8 cellular contexts compared by ENCODE assay signal in genomic region chr14:75514673-75515630, GRCh38. TPM values are rescaled to one million over a fixed set of nuclear protein-coding genes. Genes with fewer than 3 reads are reported as not detected.
DNase-seq lines count a peak whose midpoint lies in the region; ATAC-seq and TF ChIP-seq lines count a peak whose summit lies in the region.

No MANE protein-coding gene starts in this region.

- POLR2A ChIA-PET in activated CD4-positive, alpha-beta T cell treated with anti-CD3 and anti-CD28 coated beads, Interleukin-2, amount 10 ng/mL, durations not matched to agents 7 days and 5 days (lab: Charles Lee): interaction anchor here (0.6 kb wide), 1 partner anchor 645 kb away, joined by 4 read pairs; no protein-coding TSS in a partner anchor

- peaks cover 16% of the 10 kb centered on the region for H3K4me1 ChIP-seq in skeletal muscle satellite cell (ENCODE audit: control insufficient read depth, insufficient read depth, low read length)

- peaks cover 21% of the 10 kb centered on the region for H3K9me3 Mint-ChIP-seq in activated CD4-positive, alpha-beta T cell treated with anti-CD3 and anti-CD28 coated beads, Interleukin-2, amount 10 ng/mL, durations not matched to agents 7 days and 5 days

- peak; percentile 38 for DNase-seq in AG08395 (ENCODE audit: low spot score)
- peak; percentile 41 for DNase-seq in activated CD4-positive, alpha-beta T cell treated with anti-CD3 and anti-CD28 coated beads, Interleukin-2, amount 10 ng/mL, durations not matched to agents 7 days and 5 days
- peak; percentile 24 for DNase-seq in fibroblast of mammary gland (ENCODE audit: low read depth)
- DNase-seq in DMS79 (lab: John Stamatoyannopoulos, UW): no peak
- DNase-seq in NCI-H2196 treated with DMSO at 0.1 percent for 48 hours (lab: John Stamatoyannopoulos, UW; ENCODE audit: unreplicated experiment): no peak

- peak overlapping the region; percentile 89 for H3K4me2 ChIP-seq in skeletal muscle satellite cell (ENCODE audit: low read length)

- TF ChIP-seq POLR2A in GM19099 (IDR thresholded peaks at IDR 0.05; ENCODE audit: extremely low read depth, insufficient read length, low read depth): peak; percentile 47

- peak; percentile 49 for TF ChIP-seq CTCF in fibroblast of mammary gland (conservative IDR thresholded peaks at IDR 0.05; ENCODE audit: control insufficient read depth, insufficient read depth, low read depth, low read length)

- peak; percentile 40 for ATAC-seq in HG03280 (IDR thresholded peaks at IDR 0.05; ENCODE audit: unreplicated experiment)

- no peaks in the 10 kb centered on the region for H3K9me3 ChIP-seq in skeletal muscle satellite cell (replicated peaks; ENCODE audit: low read length)

- no peaks in the 10 kb centered on the region for H3K36me3 ChIP-seq in skeletal muscle satellite cell (ENCODE audit: insufficient read depth, low read length)

- H3K36me3 Mint-ChIP-seq in activated CD4-positive, alpha-beta T cell treated with anti-CD3 and anti-CD28 coated beads, Interleukin-2, amount 10 ng/mL, durations not matched to agents 7 days and 5 days (ENCODE audit: low read depth): peaks cover 15% of the 10 kb centered on the region

- H3K4me1 Mint-ChIP-seq in activated CD4-positive, alpha-beta T cell treated with anti-CD3 and anti-CD28 coated beads, Interleukin-2, amount 10 ng/mL, durations not matched to agents 7 days and 5 days: peaks cover 27% of the 10 kb centered on the region

- peak overlapping the region; percentile 47 for H3K9ac ChIP-seq in skeletal muscle satellite cell (ENCODE audit: low read depth, low read length)

- peak overlapping the region; percentile 91 for H3K27ac Mint-ChIP-seq in activated CD4-positive, alpha-beta T cell treated with anti-CD3 and anti-CD28 coated beads, Interleukin-2, amount 10 ng/mL, durations not matched to agents 7 days and 5 days

- H3K27me3 Mint-ChIP-seq in activated CD4-positive, alpha-beta T cell treated with anti-CD3 and anti-CD28 coated beads, Interleukin-2, amount 10 ng/mL, durations not matched to agents 7 days and 5 days: no peaks in the 10 kb centered on the region

- CTCF ChIA-PET in activated CD4-positive, alpha-beta T cell treated with anti-CD3 and anti-CD28 coated beads, Interleukin-2, amount 10 ng/mL, durations not matched to agents 7 days and 5 days (lab: Charles Lee): interaction anchor here (1.0 to 2.6 kb wide), 6 partner anchors 11 to 209 kb away, joined by 3 to 13 read pairs (median 7); no protein-coding TSS in a partner anchor

- peak overlapping the region; percentile 43 for H3K4me3 ChIP-seq in fibroblast of mammary gland (ENCODE audit: control insufficient read depth, low read depth, low read length)
- H3K4me3 ChIP-seq in skeletal muscle satellite cell (ENCODE audit: low read length): peak overlapping the region; percentile 56

- peak overlapping the region; percentile 70 for H3K4me3 Mint-ChIP-seq in activated CD4-positive, alpha-beta T cell treated with anti-CD3 and anti-CD28 coated beads, Interleukin-2, amount 10 ng/mL, durations not matched to agents 7 days and 5 days

- H3K27me3 ChIP-seq in skeletal muscle satellite cell (ENCODE audit: control insufficient read depth, insufficient read depth, low read length): peaks cover 4% of the 10 kb centered on the region

RNA-seq across cellular contexts. Expression of gene BATF, which starts 7.3 kb away (rescaled TPM):
- total RNA-seq in activated CD4-positive, alpha-beta T cell treated with anti-CD3 and anti-CD28 coated beads, Interleukin-2, amount 10 ng/mL, durations not matched to agents 7 days and 5 days: 10 to 100 TPM; 39.4 to 41.0 TPM
- not detected in 2 replicates for total RNA-seq in skeletal muscle satellite cell (2012; rRNA removed)

Comparison
In these comparisons a context has a peak if more than half of its experiments do, and no peak if none do; other contexts are left out.
1. DNase-seq: peak in AG08395 (single experiment), activated CD4-positive, alpha-beta T cell treated with anti-CD3 and anti-CD28 coated beads, Interleukin-2, amount 10 ng/mL, durations not matched to agents 7 days and 5 days (single experiment) and fibroblast of mammary gland (single experiment); none in DMS79 (single experiment) and NCI-H2196 treated with DMSO at 0.1 percent for 48 hours (single experiment).